ENCODE assay signal across 8 cellular contexts in genomic region chr1:155245163-155245524, GRCh38. TPM values are rescaled to one million over a fixed set of nuclear protein-coding genes. Genes with fewer than 3 reads are reported as not detected.
DNase-seq lines count a peak whose midpoint lies in the region; ATAC-seq and TF ChIP-seq lines count a peak whose summit lies in the region.

No MANE protein-coding gene starts in this region.

- no peaks in the 10 kb centered on the region; the same call in 1 of the 2 replicates for H3K9me3 Mint-ChIP-seq in HFFc6
- no peaks in the 10 kb centered on the region for H3K9me3 Mint-ChIP-seq in activated T-helper 1 cell treated with anti-CD3 and anti-CD28 coated beads, Interleukin-12 subunit alpha, Interleukin-12 subunit beta, Interleukin-2, Interleukin-4 antibody, amounts not matched to agents 30 ng/mL and 10 ng/mL and 1 ng/mL, durations not matched to agents 14 hours and 24 hours and 36 hours
- no peaks in the 10 kb centered on the region for H3K9me3 Mint-ChIP-seq in stimulated activated naive CD8-positive, alpha-beta T cell treated with anti-CD3 and anti-CD28 coated beads, Interleukin-15, amount 100 ng/mL, for 72 hours

- DNase-seq in HFFc6 (no peak), pons (ENCODE audit: low spot score) (no peak)
- DNase-seq in activated T-helper 1 cell treated with anti-CD3 and anti-CD28 coated beads, Interleukin-12 subunit alpha, Interleukin-12 subunit beta, Interleukin-2, Interleukin-4 antibody, amounts not matched to agents 30 ng/mL and 10 ng/mL and 1 ng/mL, durations not matched to agents 14 hours and 24 hours and 36 hours (ENCODE audit: low spot score): no peak
- DNase-seq in stimulated activated naive CD8-positive, alpha-beta T cell treated with anti-CD3 and anti-CD28 coated beads, Interleukin-15, amount 100 ng/mL, for 72 hours: no peak

- peaks cover 42% of the 10 kb centered on the region for H3K4me1 Mint-ChIP-seq in HFFc6 (ENCODE audit: low read depth)
- H3K4me1 Mint-ChIP-seq in activated T-helper 1 cell treated with anti-CD3 and anti-CD28 coated beads, Interleukin-12 subunit alpha, Interleukin-12 subunit beta, Interleukin-2, Interleukin-4 antibody, amounts not matched to agents 30 ng/mL and 10 ng/mL and 1 ng/mL, durations not matched to agents 14 hours and 24 hours and 36 hours (ENCODE audit: low read depth): peaks cover 50% of the 10 kb centered on the region
- peaks cover 59% of the 10 kb centered on the region for H3K4me1 Mint-ChIP-seq in stimulated activated naive CD8-positive, alpha-beta T cell treated with anti-CD3 and anti-CD28 coated beads, Interleukin-15, amount 100 ng/mL, for 72 hours

- no peak for ATAC-seq in stimulated activated naive CD8-positive, alpha-beta T cell treated with anti-CD3 and anti-CD28 coated beads, Interleukin-15, amount 100 ng/mL, for 72 hours
- ATAC-seq in GM18511 (IDR thresholded peaks at IDR 0.05; ENCODE audit: unreplicated experiment) (no peak), HG03175 (IDR thresholded peaks at IDR 0.05; ENCODE audit: unreplicated experiment) (no peak)
- no peak for ATAC-seq in activated CD4-positive, CD25-positive, alpha-beta regulatory T cell treated with anti-CD3 and anti-CD28 coated beads, Interleukin-2, amount 50 U/mL, for 24 hours

- peaks cover 12% of the 10 kb centered on the region for H3K36me3 Mint-ChIP-seq in HFFc6 (ENCODE audit: low read depth)
- peaks cover 16% of the 10 kb centered on the region for H3K36me3 Mint-ChIP-seq in activated T-helper 1 cell treated with anti-CD3 and anti-CD28 coated beads, Interleukin-12 subunit alpha, Interleukin-12 subunit beta, Interleukin-2, Interleukin-4 antibody, amounts not matched to agents 30 ng/mL and 10 ng/mL and 1 ng/mL, durations not matched to agents 14 hours and 24 hours and 36 hours (ENCODE audit: low read depth)

- TF ChIP-seq CTCF in HFFc6 (IDR thresholded peaks at IDR 0.05): no peak

- H3K9me3 ChIP-seq in iPS-18c (ENCODE audit: control insufficient read depth, insufficient read depth, low read length): no peaks in the 10 kb centered on the region

- peak overlapping the region; percentile 56 for H3K4me3 ChIP-seq in iPS-18c (ENCODE audit: insufficient read depth, low read depth, low read length)

- H3K27me3 Mint-ChIP-seq in HFFc6 (ENCODE audit: insufficient read depth): peaks cover 5% of the 10 kb centered on the region
- H3K27me3 Mint-ChIP-seq in activated T-helper 1 cell treated with anti-CD3 and anti-CD28 coated beads, Interleukin-12 subunit alpha, Interleukin-12 subunit beta, Interleukin-2, Interleukin-4 antibody, amounts not matched to agents 30 ng/mL and 10 ng/mL and 1 ng/mL, durations not matched to agents 14 hours and 24 hours and 36 hours (ENCODE audit: insufficient read depth): peaks cover 2% of the 10 kb centered on the region
- H3K27me3 Mint-ChIP-seq in stimulated activated naive CD8-positive, alpha-beta T cell treated with anti-CD3 and anti-CD28 coated beads, Interleukin-15, amount 100 ng/mL, for 72 hours: no peaks in the 10 kb centered on the region

- H3K4me3 Mint-ChIP-seq in HFFc6: peak overlapping the region; percentile 96
- peak overlapping the region; percentile 86 for H3K4me3 Mint-ChIP-seq in activated T-helper 1 cell treated with anti-CD3 and anti-CD28 coated beads, Interleukin-12 subunit alpha, Interleukin-12 subunit beta, Interleukin-2, Interleukin-4 antibody, amounts not matched to agents 30 ng/mL and 10 ng/mL and 1 ng/mL, durations not matched to agents 14 hours and 24 hours and 36 hours
- peak overlapping the region; percentile 70 to 77 for H3K4me3 Mint-ChIP-seq in stimulated activated naive CD8-positive, alpha-beta T cell treated with anti-CD3 and anti-CD28 coated beads, Interleukin-15, amount 100 ng/mL, for 72 hours

- peak overlapping the region; percentile 81 for H3K27ac Mint-ChIP-seq in HFFc6
- H3K27ac Mint-ChIP-seq in activated T-helper 1 cell treated with anti-CD3 and anti-CD28 coated beads, Interleukin-12 subunit alpha, Interleukin-12 subunit beta, Interleukin-2, Interleukin-4 antibody, amounts not matched to agents 30 ng/mL and 10 ng/mL and 1 ng/mL, durations not matched to agents 14 hours and 24 hours and 36 hours: peak overlapping the region; percentile 100
- peak overlapping the region; percentile 29 to 86 for H3K27ac Mint-ChIP-seq in stimulated activated naive CD8-positive, alpha-beta T cell treated with anti-CD3 and anti-CD28 coated beads, Interleukin-15, amount 100 ng/mL, for 72 hours

- intact Hi-C loops in activated T-helper 1 cell treated with anti-CD3 and anti-CD28 coated beads, Interleukin-12 subunit alpha, Interleukin-12 subunit beta, Interleukin-2, Interleukin-4 antibody, amounts not matched to agents 30 ng/mL and 10 ng/mL and 1 ng/mL, durations not matched to agents 14 hours and 24 hours and 36 hours (cut with micrococcal nuclease): no loop called here

RNA-seq across cellular contexts. Expression of gene ENTREP3, which starts 10.1 kb away (rescaled TPM):
- total RNA-seq in HFFc6 (2021; fragmentation: NEBNext Ultra II Directional; extraction: Animal tissue kit (Norgen Biotek cat#: 25700)): 10 to 100 TPM; 53.6 to 81.3 (median 58.8) TPM
- 40.3 and 45.5 TPM in 2 replicates for total RNA-seq in activated T-helper 1 cell treated with anti-CD3 and anti-CD28 coated beads, Interleukin-12 subunit alpha, Interleukin-12 subunit beta, Interleukin-2, Interleukin-4 antibody, amounts not matched to agents 30 ng/mL and 10 ng/mL and 1 ng/mL, durations not matched to agents 14 hours and 24 hours and 36 hours

RNA-seq across cellular contexts. Expression of gene SCAMP3, which starts 17.0 kb away (rescaled TPM):
- total RNA-seq in HFFc6 (2021; fragmentation: NEBNext Ultra II Directional; extraction: Animal tissue kit (Norgen Biotek cat#: 25700)): 100 to 1,000 TPM; 125 to 150 (median 135) TPM
- 147 and 168 TPM in 2 replicates for total RNA-seq in activated T-helper 1 cell treated with anti-CD3 and anti-CD28 coated beads, Interleukin-12 subunit alpha, Interleukin-12 subunit beta, Interleukin-2, Interleukin-4 antibody, amounts not matched to agents 30 ng/mL and 10 ng/mL and 1 ng/mL, durations not matched to agents 14 hours and 24 hours and 36 hours

RNA-seq across cellular contexts. Expression of gene CLK2, which starts 28.2 kb away (rescaled TPM):
- 10 to 100 TPM; 24.8 to 32.8 (median 30.0) TPM for total RNA-seq in HFFc6 (2021; fragmentation: NEBNext Ultra II Directional; extraction: Animal tissue kit (Norgen Biotek cat#: 25700))
- total RNA-seq in activated T-helper 1 cell treated with anti-CD3 and anti-CD28 coated beads, Interleukin-12 subunit alpha, Interleukin-12 subunit beta, Interleukin-2, Interleukin-4 antibody, amounts not matched to agents 30 ng/mL and 10 ng/mL and 1 ng/mL, durations not matched to agents 14 hours and 24 hours and 36 hours: 87.0 and 91.6 TPM in 2 replicates

RNA-seq across cellular contexts. Expression of gene HCN3, which starts 32.1 kb away (rescaled TPM):
- 1 to 10 TPM; 1.3 to 1.6 (median 1.5) TPM for total RNA-seq in HFFc6 (2021; fragmentation: NEBNext Ultra II Directional; extraction: Animal tissue kit (Norgen Biotek cat#: 25700))
- total RNA-seq in activated T-helper 1 cell treated with anti-CD3 and anti-CD28 coated beads, Interleukin-12 subunit alpha, Interleukin-12 subunit beta, Interleukin-2, Interleukin-4 antibody, amounts not matched to agents 30 ng/mL and 10 ng/mL and 1 ng/mL, durations not matched to agents 14 hours and 24 hours and 36 hours: 2.5 and 3.3 TPM in 2 replicates

RNA-seq across cellular contexts. Expression of gene MTX1, which starts 36.6 kb away (rescaled TPM):
- 10 to 100 TPM; 49.8 to 55.4 (median 51.5) TPM for total RNA-seq in HFFc6 (2021; fragmentation: NEBNext Ultra II Directional; extraction: Animal tissue kit (Norgen Biotek cat#: 25700))
- 61.8 and 62.3 TPM in 2 replicates for total RNA-seq in activated T-helper 1 cell treated with anti-CD3 and anti-CD28 coated beads, Interleukin-12 subunit alpha, Interleukin-12 subunit beta, Interleukin-2, Interleukin-4 antibody, amounts not matched to agents 30 ng/mL and 10 ng/mL and 1 ng/mL, durations not matched to agents 14 hours and 24 hours and 36 hours
